ENCODE assay signal across 11 cellular contexts in the genomic region with DNA sequence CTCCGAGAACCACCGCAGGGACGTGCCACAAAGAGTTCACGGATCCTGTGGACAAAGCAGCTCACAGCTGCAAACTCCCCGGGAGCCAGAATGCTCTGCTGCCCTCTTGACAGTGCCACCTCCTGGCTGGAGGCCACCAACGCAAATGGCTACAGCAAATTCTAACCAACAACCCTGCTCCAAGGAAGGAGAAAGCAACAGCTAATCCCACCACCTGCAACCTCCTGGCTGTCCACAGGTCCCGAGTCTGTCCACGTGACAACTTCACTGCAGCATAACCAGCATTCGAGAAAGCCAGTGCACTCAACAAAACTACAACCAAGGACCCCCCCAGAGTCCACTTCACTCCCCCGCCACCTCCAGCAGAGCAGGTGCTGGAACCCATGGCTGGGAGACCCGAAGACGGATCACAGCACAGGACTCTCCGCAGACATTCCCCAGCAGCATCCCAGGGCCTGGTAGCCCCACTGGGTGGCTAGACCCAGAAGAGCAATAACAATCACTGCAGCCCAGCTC. TPM values are rescaled to one million over a fixed set of nuclear protein-coding genes. Genes with fewer than 3 reads are reported as not detected.
DNase-seq lines count a peak whose midpoint lies in the region; ATAC-seq and TF ChIP-seq lines count a peak whose summit lies in the region.
"Had no signal": no experiment of that assay in that cellular context is flagged by ENCODE, and none has a peak within 500 bp of the region (broad histone marks: within the 10 kb centered on the region; RNA-seq: fewer than 3 reads in every experiment).

No MANE protein-coding gene starts in this region.

- no peak for TF ChIP-seq CTCF in liver (IDR thresholded peaks at IDR 0.05; ENCODE audit: low read depth, low read length, missing input control)

- H3K27me3 ChIP-seq in BLaER1: no peaks in the 10 kb centered on the region
- no peaks in the 10 kb centered on the region for H3K27me3 ChIP-seq in H7 (ENCODE audit: control insufficient read depth, insufficient read depth, low read length)
- H3K27me3 ChIP-seq in liver (ENCODE audit: control insufficient read depth in 4 of 4, insufficient read depth in 4 of 4, low read length in 3 of 4): no peaks in the 10 kb centered on the region

- no peak overlapping the region for H3K27ac ChIP-seq in BLaER1
- H3K27ac ChIP-seq in liver (ENCODE audit: low read depth in 1 of 2, low read length in 2 of 2): no peak overlapping the region
- H3K27ac ChIP-seq: KMS-11 had no signal

- WGBS in liver: 94% methylated on average over 13 of the region's 13 CpGs

- peaks cover 8% of the 10 kb centered on the region; the same call in 1 of the 2 replicates for H4K20me1 ChIP-seq in BLaER1

- peak; percentile 74 for DNase-seq in H7
- DNase-seq in activated CD8-positive, alpha-beta memory T cell treated with anti-CD3 and anti-CD28 coated beads, Interleukin-2, amount 50 U/mL, for 48 hours: peak; percentile 53
- no peak for DNase-seq in NCI-H446 treated with DMSO at 0.1 percent for 48 hours (lab: John Stamatoyannopoulos, UW)
- no peak for DNase-seq in foreskin melanocyte
- no peak for DNase-seq in SK-N-DZ (ENCODE audit: low spot score)
- DNase-seq: hypothalamus, T-cell had no signal

- H3K9me3 ChIP-seq in BLaER1: peaks cover 61% of the 10 kb centered on the region
- H3K9me3 ChIP-seq in liver (ENCODE audit: control insufficient read depth in 4 of 4, low read length in 3 of 4): peaks cover 0 to 3% (median under 1%) of the 10 kb centered on the region in 4 donors

- no peak overlapping the region for H3K4me2 ChIP-seq in BLaER1
- H3K4me2 ChIP-seq: KMS-11 had no signal

- H3K4me3 ChIP-seq in BLaER1 (peak overlapping the region; percentile 8; the same call in 1 of the 2 replicates), H7 (ENCODE audit: insufficient read depth, low read depth, low read length) (no peak overlapping the region), liver (ENCODE audit: low read depth in 1 of 3, low read length in 3 of 3) (no peak overlapping the region)

- no peak for ATAC-seq in GM18520 (IDR thresholded peaks at IDR 0.05; ENCODE audit: unreplicated experiment)
- ATAC-seq: T-cell had no signal

- TF ChIP-seq RAD21 in liver (IDR thresholded peaks at IDR 0.05): peak; percentile 17 to 47

- H3K4me1 ChIP-seq in BLaER1 (peaks cover 26% of the 10 kb centered on the region), liver (ENCODE audit: control insufficient read depth in 4 of 4, insufficient read depth in 4 of 4, low read length in 3 of 4) (peaks cover 0 to 2% (median 0%) of the 10 kb centered on the region in 4 donors)

- peaks cover 84% of the 10 kb centered on the region for H3K36me3 ChIP-seq in BLaER1
- H3K36me3 ChIP-seq in H7 (replicated peaks; ENCODE audit: control insufficient read depth, insufficient read depth, low read length): peaks cover 20% of the 10 kb centered on the region
- peaks cover 14 to 54% (median 44%) of the 10 kb centered on the region in 4 donors for H3K36me3 ChIP-seq in liver (ENCODE audit: control insufficient read depth in 4 of 4, insufficient read depth in 3 of 4, low read depth in 1 of 4, low read length in 3 of 4)

- H3K9ac ChIP-seq in BLaER1: no peak overlapping the region
- H3K9ac ChIP-seq in liver (ENCODE audit: low read depth in 1 of 2, low read length in 2 of 2): no peak overlapping the region
- H3K9ac ChIP-seq: KMS-11 had no signal

TF ChIP-seq in liver, 16 proteins besides CTCF, POLR2A, EP300 and RAD21:
- no peak for TF ChIP-seq REST (IDR thresholded peaks at IDR 0.05)
- no peak for TF ChIP-seq FOXA1 (IDR thresholded peaks at IDR 0.05)
- no peak for TF ChIP-seq JUND (IDR thresholded peaks at IDR 0.05)

RNA-seq across cellular contexts. Expression of gene POFUT2, which starts 17.3 kb away (rescaled TPM):
- 25.4 and 26.9 TPM in 2 replicates for total RNA-seq in H7 (2014; rRNA removed; shearing (Covaris generic))
- total RNA-seq in liver: 10 to 100 TPM in 1 of 2 donors, 1 to 10 TPM in 1; 7.4 to 15.6 TPM
- 1 to 10 TPM; 3.3 to 8.4 TPM for polyA plus RNA-seq in liver
- 13.5 and 16.8 TPM in 2 replicates for polyA plus RNA-seq in SK-N-DZ (2014; cell fraction: cytosol; rRNA removed)
- 68.2 and 72.8 TPM in 2 replicates for polyA plus RNA-seq in SK-N-DZ (2014; cell fraction: nucleus; rRNA removed)

Comparison
In these comparisons a context has a peak if more than half of its experiments do, and no peak if none do; other contexts are left out.
1. DNase-seq: peak in H7 (single experiment) and activated CD8-positive, alpha-beta memory T cell treated with anti-CD3 and anti-CD28 coated beads, Interleukin-2, amount 50 U/mL, for 48 hours (single experiment); none in NCI-H446 treated with DMSO at 0.1 percent for 48 hours (single experiment), foreskin melanocyte (single experiment) and SK-N-DZ (single experiment).